ENCODE assay signal across 20 cellular contexts in the genomic region with DNA sequence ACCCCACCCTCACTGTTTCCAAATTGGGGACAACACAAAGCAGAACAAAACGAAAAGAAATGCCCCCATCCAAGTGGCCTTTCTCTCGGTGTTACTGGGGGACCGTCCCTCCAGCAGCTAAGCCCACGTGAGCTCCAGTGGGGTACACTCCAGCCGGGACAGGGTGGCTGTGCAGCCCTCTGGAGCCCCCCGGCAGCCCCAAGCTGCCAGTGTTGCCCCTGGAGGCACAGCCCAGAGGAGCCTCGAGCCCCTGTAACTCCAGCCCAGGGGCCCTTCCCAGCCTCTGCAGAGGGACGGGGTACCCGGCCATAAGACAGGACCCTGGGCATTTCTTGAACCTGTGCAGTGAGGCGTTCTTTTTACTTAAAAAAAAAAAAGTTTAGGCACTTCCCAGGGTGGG.
"Had no signal": no experiment of that assay in that cellular context is flagged by ENCODE, and none has a peak within 500 bp of the region (broad histone marks: within the 10 kb centered on the region; RNA-seq: fewer than 3 reads in every experiment).

No MANE protein-coding gene starts in this region.

- H3K79me2 ChIP-seq: hepatocyte had no signal

- H3K4me1 Mint-ChIP-seq: activated T-helper 17 cell treated with anti-CD3 and anti-CD28 coated beads, Interleukin-2, amount 50 U/mL, for 72 hours; endodermal cell; mesothelial cell of epicardium had no signal

- ATAC-seq: activated CD4-positive, alpha-beta T cell treated with anti-CD3 and anti-CD28 coated beads for 36 hours; activated T-helper 17 cell treated with anti-CD3 and anti-CD28 coated beads, Interleukin-2, amount 50 U/mL, for 72 hours; foreskin keratinocyte; left colon; WTC11 had no signal

- H3K9me3 ChIP-seq: thoracic aorta, upper lobe of left lung had no signal

- H2AFZ ChIP-seq: hepatocyte had no signal

- H3K27me3 Mint-ChIP-seq: activated T-helper 17 cell treated with anti-CD3 and anti-CD28 coated beads, Interleukin-2, amount 50 U/mL, for 72 hours; progenitor cell of endocrine pancreas had no signal

- H3K27ac Mint-ChIP-seq: activated CD4-positive, alpha-beta memory T cell treated with anti-CD3 and anti-CD28 coated beads for 36 hours; activated CD4-positive, alpha-beta T cell treated with anti-CD3 and anti-CD28 coated beads for 36 hours; activated naive CD4-positive, alpha-beta T cell treated with anti-CD3 and anti-CD28 coated beads, Interleukin-2, amount 50 U/mL, for 24 hours; activated T-helper 17 cell treated with anti-CD3 and anti-CD28 coated beads, Interleukin-2, amount 50 U/mL, for 72 hours; endodermal cell; mesothelial cell of epicardium; progenitor cell of endocrine pancreas; T-helper 2 cell treated with Interferon-gamma antibody and Interleukin-4, amounts not matched to agents 5 μg/mL and 100 μg/mL, for 36 hours; WTC11 had no signal

- H3K36me3 ChIP-seq: thoracic aorta, upper lobe of left lung had no signal

- H3K27ac ChIP-seq: dorsolateral prefrontal cortex, epithelial cell of prostate, foreskin keratinocyte, hepatocyte, skin epidermis, thoracic aorta, upper lobe of left lung had no signal

- H3K9me3 Mint-ChIP-seq: activated CD4-positive, alpha-beta memory T cell treated with anti-CD3 and anti-CD28 coated beads for 36 hours; activated naive CD4-positive, alpha-beta T cell treated with anti-CD3 and anti-CD28 coated beads, Interleukin-2, amount 50 U/mL, for 24 hours; activated T-helper 17 cell treated with anti-CD3 and anti-CD28 coated beads, Interleukin-2, amount 50 U/mL, for 72 hours; endodermal cell; mesothelial cell of epicardium; T-helper 2 cell treated with Interferon-gamma antibody and Interleukin-4, amounts not matched to agents 5 μg/mL and 100 μg/mL, for 36 hours; WTC11 had no signal

- H3K36me3 Mint-ChIP-seq: activated CD4-positive, alpha-beta memory T cell treated with anti-CD3 and anti-CD28 coated beads for 36 hours; activated naive CD4-positive, alpha-beta T cell treated with anti-CD3 and anti-CD28 coated beads, Interleukin-2, amount 50 U/mL, for 24 hours; mesothelial cell of epicardium; WTC11 had no signal

- H3K4me2 ChIP-seq: hepatocyte had no signal

- H3K27me3 ChIP-seq: hepatocyte had no signal

- H3K4me3 Mint-ChIP-seq: activated CD4-positive, alpha-beta memory T cell treated with anti-CD3 and anti-CD28 coated beads for 36 hours; activated CD4-positive, alpha-beta T cell treated with anti-CD3 and anti-CD28 coated beads for 36 hours; activated naive CD4-positive, alpha-beta T cell treated with anti-CD3 and anti-CD28 coated beads, Interleukin-2, amount 50 U/mL, for 24 hours; activated T-helper 17 cell treated with anti-CD3 and anti-CD28 coated beads, Interleukin-2, amount 50 U/mL, for 72 hours; endodermal cell; mesothelial cell of epicardium; WTC11 had no signal

- H3K4me3 ChIP-seq: dorsolateral prefrontal cortex, hepatocyte, skin epidermis, thoracic aorta, upper lobe of left lung had no signal

- DNase-seq: activated CD4-positive, alpha-beta memory T cell treated with anti-CD3 and anti-CD28 coated beads for 36 hours; activated CD4-positive, alpha-beta T cell treated with anti-CD3 and anti-CD28 coated beads for 36 hours; activated T-cell treated with anti-CD3 and anti-CD28 coated beads for 4 hours; endodermal cell; foreskin keratinocyte; left colon; stimulated activated CD4-positive, alpha-beta T cell treated with anti-CD3 and anti-CD28 coated beads, Interleukin-15, amount 100 ng/mL, for 24 hours; stimulated activated CD4-positive, alpha-beta T cell treated with anti-CD3 and anti-CD28 coated beads, Interleukin-2, amount 100 ng/mL, for 48 hours had no signal
